Comparison of ENCODE assay signal across 23 cellular contexts in genomic region chr3:8653800-8654408, GRCh38. TPM values are rescaled to one million over a fixed set of nuclear protein-coding genes. Genes with fewer than 3 reads are reported as not detected.
"Had no signal": no experiment of that assay in that cellular context is flagged by ENCODE, and none has a peak within 500 bp of the region (broad histone marks: within the 10 kb centered on the region; RNA-seq: fewer than 3 reads in every experiment).

No MANE protein-coding gene starts in this region.

- H3K4me2 ChIP-seq: neural progenitor cell, smooth muscle cell had no signal

- H3K27me3 ChIP-seq: gastrocnemius medialis, heart left ventricle, neural progenitor cell, right atrium auricular region, upper lobe of right lung had no signal

- ATAC-seq: activated T-cell treated with anti-CD3 and anti-CD28 coated beads, Interleukin-2, amount 50 U/mL, for 4 hours; gastrocnemius medialis; heart left ventricle; left ventricle myocardium superior; mucosa of descending colon; stimulated activated memory B cell treated with anti-CD40 and anti-IgM and Interleukin-4, amounts not matched to agents 10 μg/mL and 1 μg/mL and 100 μg/mL, for 72 hours; upper lobe of right lung had no signal

- H3K4me1 ChIP-seq: neural progenitor cell, prostate gland had no signal

- H3K4me1 Mint-ChIP-seq: activated CD4-positive, alpha-beta T cell treated with anti-CD3 and anti-CD28 coated beads, Interleukin-2, amount 10 ng/mL, durations not matched to agents 24 days and 14 days; activated naive CD4-positive, alpha-beta T cell treated with anti-CD3 and anti-CD28 coated beads, Interleukin-2, amount 10 ng/mL, durations not matched to agents 7 days and 5 days had no signal

- H3K36me3 ChIP-seq: gastrocnemius medialis, heart left ventricle, neural progenitor cell, prostate gland, right atrium auricular region, thoracic aorta, upper lobe of right lung had no signal

- H3K4me3 ChIP-seq: gastrocnemius medialis, heart left ventricle, mucosa of descending colon, neural progenitor cell, prostate gland, right atrium auricular region, smooth muscle cell, thoracic aorta, upper lobe of right lung had no signal

- H3K9ac ChIP-seq: neural progenitor cell had no signal

- H3K4me3 Mint-ChIP-seq: activated CD4-positive, alpha-beta T cell treated with anti-CD3 and anti-CD28 coated beads, Interleukin-2, amount 10 ng/mL, durations not matched to agents 24 days and 14 days; activated naive CD4-positive, alpha-beta T cell treated with anti-CD3 and anti-CD28 coated beads, Interleukin-2, amount 10 ng/mL, durations not matched to agents 7 days and 5 days; activated T-cell treated with anti-CD3 and anti-CD28 coated beads, Interleukin-2, amount 50 U/mL, for 4 hours; immature natural killer cell; neural progenitor cell; stimulated activated memory B cell treated with anti-CD40 and anti-IgM and Interleukin-4, amounts not matched to agents 10 μg/mL and 1 μg/mL and 100 μg/mL, for 72 hours had no signal

- H3K9me3 Mint-ChIP-seq: activated CD4-positive, alpha-beta T cell treated with anti-CD3 and anti-CD28 coated beads, Interleukin-2, amount 10 ng/mL, durations not matched to agents 24 days and 14 days; activated naive CD4-positive, alpha-beta T cell treated with anti-CD3 and anti-CD28 coated beads, Interleukin-2, amount 10 ng/mL, durations not matched to agents 7 days and 5 days; activated T-cell treated with anti-CD3 and anti-CD28 coated beads, Interleukin-2, amount 50 U/mL, for 4 hours; immature natural killer cell had no signal

- H3K27ac Mint-ChIP-seq: activated CD4-positive, alpha-beta T cell treated with anti-CD3 and anti-CD28 coated beads, Interleukin-2, amount 10 ng/mL, durations not matched to agents 24 days and 14 days; activated naive CD4-positive, alpha-beta T cell treated with anti-CD3 and anti-CD28 coated beads, Interleukin-2, amount 10 ng/mL, durations not matched to agents 7 days and 5 days; immature natural killer cell; naive B cell; neural progenitor cell; stimulated activated memory B cell treated with anti-CD40 and anti-IgM and Interleukin-4, amounts not matched to agents 10 μg/mL and 1 μg/mL and 100 μg/mL, for 72 hours had no signal

- H3K27ac ChIP-seq: gastrocnemius medialis, heart left ventricle, neural progenitor cell, prostate gland, right atrium auricular region, thoracic aorta, upper lobe of right lung had no signal

- H3K36me3 Mint-ChIP-seq: activated naive CD4-positive, alpha-beta T cell treated with anti-CD3 and anti-CD28 coated beads, Interleukin-2, amount 10 ng/mL, durations not matched to agents 7 days and 5 days; immature natural killer cell; neural progenitor cell; stimulated activated memory B cell treated with anti-CD40 and anti-IgM and Interleukin-4, amounts not matched to agents 10 μg/mL and 1 μg/mL and 100 μg/mL, for 72 hours had no signal

- H3K9me3 ChIP-seq: gastrocnemius medialis, mucosa of descending colon, prostate gland, right atrium auricular region, thoracic aorta, upper lobe of right lung had no signal

- DNase-seq: activated CD4-positive, alpha-beta T cell treated with anti-CD3 and anti-CD28 coated beads, Interleukin-2, amount 10 ng/mL, durations not matched to agents 24 days and 14 days; activated CD8-positive, alpha-beta memory T cell treated with anti-CD3 and anti-CD28 coated beads, Interleukin-2, amount 50 U/mL, for 4 hours; activated effector memory CD4-positive, alpha-beta T cell treated with Interleukin-2 at 50 U/mL for 16 hours; activated naive CD4-positive, alpha-beta T cell treated with anti-CD3 and anti-CD28 coated beads, Interleukin-2, amount 10 ng/mL, durations not matched to agents 7 days and 5 days; activated T-cell treated with anti-CD3 and anti-CD28 coated beads, Interleukin-2, amount 50 U/mL, for 4 hours; aorta; cortex of kidney; gastrocnemius medialis; heart left ventricle; immature natural killer cell; kidney glomerular epithelial cell; left ventricle myocardium superior; mucosa of descending colon; naive B cell; stimulated activated CD4-positive, alpha-beta T cell treated with anti-CD3 and anti-CD28 coated beads, Interleukin-4, amount 100 ng/mL, for 24 hours; upper lobe of right lung had no signal

- H2AFZ ChIP-seq: neural progenitor cell had no signal

RNA-seq across cellular contexts. Expression of gene SSUH2, which starts 9.3 kb away (rescaled TPM):
- total RNA-seq: activated CD4-positive, alpha-beta T cell treated with anti-CD3 and anti-CD28 coated beads, Interleukin-2, amount 10 ng/mL, durations not matched to agents 24 days and 14 days; activated T-cell treated with anti-CD3 and anti-CD28 coated beads, Interleukin-2, amount 50 U/mL, for 4 hours; osteoblast; upper lobe of right lung had no signal
- polyA plus RNA-seq: immature natural killer cell, smooth muscle cell had no signal
